ENCODE assay signal across 1 cellular context in the genomic region with DNA sequence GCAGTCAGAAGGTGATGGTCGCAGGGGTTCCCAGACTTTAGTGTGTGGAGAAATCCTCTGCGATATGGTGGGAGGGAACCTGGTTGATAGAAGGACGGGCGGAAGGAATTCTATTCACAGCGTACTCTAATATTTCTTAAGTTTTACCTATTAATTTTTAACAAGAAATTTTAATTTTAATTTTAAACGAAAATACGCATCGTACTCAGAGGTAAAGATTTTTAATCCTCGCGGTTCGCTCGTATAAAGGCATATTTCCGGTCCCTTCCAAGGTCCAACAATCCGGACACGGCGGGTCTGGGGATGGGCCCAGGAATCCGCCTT.
TF ChIP-seq lines count a peak whose summit lies in the region.

No MANE protein-coding gene starts in this region.

TF ChIP-seq in A549, 52 proteins besides CTCF, POLR2A, EP300 and RAD21 (continued from another document):
- TF ChIP-seq, protein P1, sequence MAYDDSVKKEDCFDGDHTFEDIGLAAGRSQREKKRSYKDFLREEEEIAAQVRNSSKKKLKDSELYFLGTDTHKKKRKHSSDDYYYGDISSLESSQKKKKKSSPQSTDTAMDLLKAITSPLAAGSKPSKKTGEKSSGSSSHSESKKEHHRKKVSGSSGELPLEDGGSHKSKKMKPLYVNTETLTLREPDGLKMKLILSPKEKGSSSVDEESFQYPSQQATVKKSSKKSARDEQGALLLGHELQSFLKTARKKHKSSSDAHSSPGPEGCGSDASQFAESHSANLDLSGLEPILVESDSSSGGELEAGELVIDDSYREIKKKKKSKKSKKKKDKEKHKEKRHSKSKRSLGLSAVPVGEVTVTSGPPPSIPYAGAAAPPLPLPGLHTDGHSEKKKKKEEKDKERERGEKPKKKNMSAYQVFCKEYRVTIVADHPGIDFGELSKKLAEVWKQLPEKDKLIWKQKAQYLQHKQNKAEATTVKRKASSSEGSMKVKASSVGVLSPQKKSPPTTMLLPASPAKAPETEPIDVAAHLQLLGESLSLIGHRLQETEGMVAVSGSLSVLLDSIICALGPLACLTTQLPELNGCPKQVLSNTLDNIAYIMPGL (CRISPR knock-in tag; IDR thresholded peaks at IDR 0.05; ENCODE audit: borderline replicate concordance): no peak
- TF ChIP-seq JUNB (IDR thresholded peaks at IDR 0.05) (no peak), ESRRA (IDR thresholded peaks at IDR 0.05; ENCODE audit: borderline replicate concordance, low read length) (no peak), MAZ (IDR thresholded peaks at IDR 0.05; ENCODE audit: borderline replicate concordance, low read depth, low read length) (no peak)
